In genomic region chr19:41325947-41326706, GRCh38 we compare ENCODE assay signal across 8 cellular contexts. TPM values are rescaled to one million over a fixed set of nuclear protein-coding genes. Genes with fewer than 3 reads are reported as not detected.
DNase-seq lines count a peak whose midpoint lies in the region; ATAC-seq and TF ChIP-seq lines count a peak whose summit lies in the region.

No MANE protein-coding gene starts in this region.

- ATAC-seq in activated CD8-positive, alpha-beta memory T cell treated with anti-CD3 and anti-CD28 coated beads, Interleukin-2, amount 10 ng/mL, durations not matched to agents 7 days and 5 days = no peak
- no peak for ATAC-seq in HG03442 (IDR thresholded peaks at IDR 0.05; ENCODE audit: unreplicated experiment)

- H3K36me3 ChIP-seq in neutrophil = peaks cover 49% of the 10 kb centered on the region

- peak; percentile 60 for DNase-seq in activated CD8-positive, alpha-beta memory T cell treated with anti-CD3 and anti-CD28 coated beads, Interleukin-2, amount 10 ng/mL, durations not matched to agents 7 days and 5 days
- DNase-seq in activated CD8-positive, alpha-beta memory T cell treated with anti-CD3 and anti-CD28 coated beads, Interleukin-2, amount 50 U/mL, for 48 hours = no peak
- no peak for DNase-seq in T-helper 2 cell treated with Interferon-gamma antibody and Interleukin-4, amounts not matched to agents 5 μg/mL and 100 μg/mL, for 36 hours (ENCODE audit: low spot score)
- DNase-seq in fibroblast of gingiva (ENCODE audit: low read depth) = peak; percentile 58
- DNase-seq in NCI-H2227 (lab: John Stamatoyannopoulos, UW; ENCODE audit: unreplicated experiment) = no peak
- no peak for DNase-seq in NCI-H1930 (lab: John Stamatoyannopoulos, UW)

- H3K27me3 ChIP-seq in neutrophil = no peaks in the 10 kb centered on the region

- peak overlapping the region; percentile 69 to 78 for H3K4me3 ChIP-seq in neutrophil (ENCODE audit: low read depth in 1 of 2, low read length in 1 of 2)

- H3K9me3 ChIP-seq in neutrophil = no peaks in the 10 kb centered on the region

- no peaks in the 10 kb centered on the region for H3K27me3 Mint-ChIP-seq in activated CD8-positive, alpha-beta memory T cell treated with anti-CD3 and anti-CD28 coated beads, Interleukin-2, amount 10 ng/mL, durations not matched to agents 7 days and 5 days
- H3K27me3 Mint-ChIP-seq in T-helper 2 cell treated with Interferon-gamma antibody and Interleukin-4, amounts not matched to agents 5 μg/mL and 100 μg/mL, for 36 hours (ENCODE audit: low read depth) = no peaks in the 10 kb centered on the region

- H3K27ac ChIP-seq in neutrophil = peak overlapping the region; percentile 92

- peaks cover 55% of the 10 kb centered on the region for H3K4me1 Mint-ChIP-seq in activated CD8-positive, alpha-beta memory T cell treated with anti-CD3 and anti-CD28 coated beads, Interleukin-2, amount 10 ng/mL, durations not matched to agents 7 days and 5 days
- peaks cover 43% of the 10 kb centered on the region for H3K4me1 Mint-ChIP-seq in T-helper 2 cell treated with Interferon-gamma antibody and Interleukin-4, amounts not matched to agents 5 μg/mL and 100 μg/mL, for 36 hours (ENCODE audit: low read depth)

- TF ChIP-seq CTCF in neutrophil (IDR thresholded peaks at IDR 0.05) = no peak

- peak overlapping the region; percentile 4 for H3K4me3 Mint-ChIP-seq in activated CD8-positive, alpha-beta memory T cell treated with anti-CD3 and anti-CD28 coated beads, Interleukin-2, amount 10 ng/mL, durations not matched to agents 7 days and 5 days
- H3K4me3 Mint-ChIP-seq in T-helper 2 cell treated with Interferon-gamma antibody and Interleukin-4, amounts not matched to agents 5 μg/mL and 100 μg/mL, for 36 hours = peak overlapping the region; percentile 76

- CTCF ChIA-PET in activated CD8-positive, alpha-beta memory T cell treated with anti-CD3 and anti-CD28 coated beads, Interleukin-2, amount 10 ng/mL, durations not matched to agents 7 days and 5 days (lab: Charles Lee) = interaction anchor here (3.4 to 4.1 kb wide), 3 partner anchors 17 to 26 kb away, joined by 14 to 37 read pairs (median 32); partner anchors contain the start of gene CCDC97

- H3K4me1 ChIP-seq in neutrophil (ENCODE audit: control insufficient read depth in 1 of 2, insufficient read depth in 1 of 2, low read depth in 1 of 2, low read length in 1 of 2) = peaks cover 95 to 100% of the 10 kb centered on the region in 2 experiments

- H3K27ac Mint-ChIP-seq in activated CD8-positive, alpha-beta memory T cell treated with anti-CD3 and anti-CD28 coated beads, Interleukin-2, amount 10 ng/mL, durations not matched to agents 7 days and 5 days = peak overlapping the region; percentile 88
- H3K27ac Mint-ChIP-seq in T-helper 2 cell treated with Interferon-gamma antibody and Interleukin-4, amounts not matched to agents 5 μg/mL and 100 μg/mL, for 36 hours = peak overlapping the region; percentile 79

- H3K9me3 Mint-ChIP-seq in activated CD8-positive, alpha-beta memory T cell treated with anti-CD3 and anti-CD28 coated beads, Interleukin-2, amount 10 ng/mL, durations not matched to agents 7 days and 5 days (ENCODE audit: low read depth) = no peaks in the 10 kb centered on the region
- H3K9me3 Mint-ChIP-seq in T-helper 2 cell treated with Interferon-gamma antibody and Interleukin-4, amounts not matched to agents 5 μg/mL and 100 μg/mL, for 36 hours = no peaks in the 10 kb centered on the region

- peaks cover 40% of the 10 kb centered on the region for H3K36me3 Mint-ChIP-seq in activated CD8-positive, alpha-beta memory T cell treated with anti-CD3 and anti-CD28 coated beads, Interleukin-2, amount 10 ng/mL, durations not matched to agents 7 days and 5 days
- peaks cover 56% of the 10 kb centered on the region for H3K36me3 Mint-ChIP-seq in T-helper 2 cell treated with Interferon-gamma antibody and Interleukin-4, amounts not matched to agents 5 μg/mL and 100 μg/mL, for 36 hours (ENCODE audit: low read depth)

RNA-seq across cellular contexts. Expression of gene CCDC97, which starts 16.2 kb away (rescaled TPM):
- total RNA-seq in activated CD8-positive, alpha-beta memory T cell treated with anti-CD3 and anti-CD28 coated beads, Interleukin-2, amount 10 ng/mL, durations not matched to agents 7 days and 5 days = 10 to 100 TPM; 42.9 to 43.5 TPM

RNA-seq across cellular contexts. Expression of gene TGFB1, which starts 27.6 kb away (rescaled TPM):
- total RNA-seq in activated CD8-positive, alpha-beta memory T cell treated with anti-CD3 and anti-CD28 coated beads, Interleukin-2, amount 10 ng/mL, durations not matched to agents 7 days and 5 days = 100 to 1,000 TPM; 171 to 179 TPM

RNA-seq across cellular contexts. Expression of gene B9D2, which starts 37.8 kb away (rescaled TPM):
- total RNA-seq in activated CD8-positive, alpha-beta memory T cell treated with anti-CD3 and anti-CD28 coated beads, Interleukin-2, amount 10 ng/mL, durations not matched to agents 7 days and 5 days = 1 to 10 TPM; 8.2 to 9.3 TPM

RNA-seq across cellular contexts. Expression of gene TMEM91, which starts 50.2 kb away (rescaled TPM):
- total RNA-seq in activated CD8-positive, alpha-beta memory T cell treated with anti-CD3 and anti-CD28 coated beads, Interleukin-2, amount 10 ng/mL, durations not matched to agents 7 days and 5 days = 1 to 10 TPM; 4.8 to 6.0 TPM

Comparison
In these comparisons a context has a peak if more than half of its experiments do, and no peak if none do; other contexts are left out.
1. DNase-seq: peak in activated CD8-positive, alpha-beta memory T cell treated with anti-CD3 and anti-CD28 coated beads, Interleukin-2, amount 10 ng/mL, durations not matched to agents 7 days and 5 days (single experiment) and fibroblast of gingiva (single experiment); none in activated CD8-positive, alpha-beta memory T cell treated with anti-CD3 and anti-CD28 coated beads, Interleukin-2, amount 50 U/mL, for 48 hours (single experiment), T-helper 2 cell treated with Interferon-gamma antibody and Interleukin-4, amounts not matched to agents 5 μg/mL and 100 μg/mL, for 36 hours (single experiment), NCI-H2227 (single experiment) and NCI-H1930 (0 of 2).